7 cellular contexts compared by ENCODE assay signal in genomic region chr16:77807-78443, GRCh38. TPM values are rescaled to one million over a fixed set of nuclear protein-coding genes. Genes with fewer than 3 reads are reported as not detected.
DNase-seq lines count a peak whose midpoint lies in the region; ATAC-seq and TF ChIP-seq lines count a peak whose summit lies in the region.

A gene with protein sequence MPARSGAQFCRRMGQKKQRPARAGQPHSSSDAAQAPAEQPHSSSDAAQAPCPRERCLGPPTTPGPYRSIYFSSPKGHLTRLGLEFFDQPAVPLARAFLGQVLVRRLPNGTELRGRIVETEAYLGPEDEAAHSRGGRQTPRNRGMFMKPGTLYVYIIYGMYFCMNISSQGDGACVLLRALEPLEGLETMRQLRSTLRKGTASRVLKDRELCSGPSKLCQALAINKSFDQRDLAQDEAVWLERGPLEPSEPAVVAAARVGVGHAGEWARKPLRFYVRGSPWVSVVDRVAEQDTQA (plus strand): TSS chr16:78225. CDS start chr16:78310, 85 bp downstream.

- DNase-seq in GM13977 (ENCODE audit: low spot score) (peak; percentile 100), NCI-H2029 treated with DMSO at 0.1 percent for 48 hours (lab: John Stamatoyannopoulos, UW) (peak; percentile 21), mammary epithelial cell (peak; percentile 51), immature natural killer cell (peak; percentile 82 to 86 (median 85)), spleen (peak; percentile 96)

- no peaks in the 10 kb centered on the region for H3K9me3 Mint-ChIP-seq in immature natural killer cell

- H3K27me3 ChIP-seq in mammary epithelial cell (ENCODE audit: insufficient read depth, low read length) = no peaks in the 10 kb centered on the region
- peaks cover 0 to 15% (median 6%) of the 10 kb centered on the region in 7 donors for H3K27me3 ChIP-seq in spleen (replicated peaks in 1 of 7)

- H3K9ac ChIP-seq in mammary epithelial cell (ENCODE audit: insufficient read depth, low read length) = peak within 1 kb of the TSS; percentile 72

- H3K4me2 ChIP-seq in mammary epithelial cell (ENCODE audit: insufficient read depth, low read depth, low read length) = peak within 1 kb of the TSS; percentile 99

- in situ Hi-C loops in GM13977 (cut with MboI; ENCODE audit: low pct_unique_long_range_greater_than_20kb, low sequenced_read_pairs, unreplicated experiment) = no loop called here
- in situ Hi-C loops in mammary epithelial cell (cut with MboI; ENCODE audit: low sequenced_read_pairs in 2 of 2) = no loop called here

- WGBS in mammary epithelial cell (ENCODE audit: low coverage, missing lambda C conversion rate) = 3% methylated on average over 18 of the region's 83 CpGs
- WGBS in spleen, 5 donors = 0 to 1% (median 0%) methylated on average over 31 to 83 of the region's 83 CpGs

- H3K27ac Mint-ChIP-seq in immature natural killer cell = peak within 1 kb of the TSS; percentile 81 to 93 (median 86)

- peaks cover 38 to 44% of the 10 kb centered on the region in 2 donors for H3K4me1 Mint-ChIP-seq in immature natural killer cell

- peak in 1 of 3 donors; percentile 19 for TF ChIP-seq POLR2A in spleen (IDR thresholded peaks at IDR 0.05)

- H3K27ac ChIP-seq in mammary epithelial cell (ENCODE audit: insufficient read depth, low read depth, low read length) (peak within 1 kb of the TSS; percentile 61), spleen (peak within 1 kb of the TSS; percentile 79 to 95 (median 93))

- TF ChIP-seq CTCF in GM13977 (IDR thresholded peaks at IDR 0.05; ENCODE audit: extremely low read depth, insufficient read depth, missing control alignments) = no peak
- no peak for TF ChIP-seq CTCF in WI38 (IDR thresholded peaks at IDR 0.05; ENCODE audit: low read depth, low read length)
- TF ChIP-seq CTCF in mammary epithelial cell (conservative IDR thresholded peaks at IDR 0.05 in 1 of 2, IDR thresholded peaks at IDR 0.05 in 1 of 2; ENCODE audit: extremely low read depth in 1 of 2, insufficient read depth in 1 of 2, low read depth in 1 of 2, low read length in 2 of 2) = no peak
- TF ChIP-seq CTCF in spleen (IDR thresholded peaks at IDR 0.05 in 8 of 11, conservative IDR thresholded peaks at IDR 0.05 in 3 of 11) = peak in 1 of 11 experiments; percentile 24

- CTCF ChIA-PET in mammary epithelial cell (lab: Charles Lee; ENCODE audit: low non-redundant PET) = interaction anchor here (0.5 kb wide), 1 partner anchor 157 kb away, joined by 3 read pairs; no protein-coding TSS in a partner anchor

- dilution Hi-C loops in mammary epithelial cell (cut with HindIII; ENCODE audit: low sequenced_read_pairs) = no loop called here

- peaks cover 5% of the 10 kb centered on the region for H3K36me3 ChIP-seq in mammary epithelial cell (ENCODE audit: insufficient read depth, low read length)
- H3K36me3 ChIP-seq in spleen = peaks cover 0 to 31% (median 7%) of the 10 kb centered on the region in 6 donors

- no peaks in the 10 kb centered on the region for H4K20me1 ChIP-seq in mammary epithelial cell (ENCODE audit: insufficient read depth, low read length)

- ATAC-seq in HG02678 (IDR thresholded peaks at IDR 0.05; ENCODE audit: unreplicated experiment) = peak; percentile 77

- H3K27me3 Mint-ChIP-seq in immature natural killer cell (ENCODE audit: low read depth in 3 of 3) = peaks cover 2 to 18% (median 9%) of the 10 kb centered on the region in 3 donors

- peaks cover 13% of the 10 kb centered on the region for H3K79me2 ChIP-seq in mammary epithelial cell (ENCODE audit: insufficient read depth, low read length)

- no TSS peak for BruUV-seq in mammary epithelial cell (replicated peaks; lab: Mats Ljungman, UMichigan)

- H3K4me1 ChIP-seq in mammary epithelial cell (ENCODE audit: insufficient read depth, low read length) (peaks cover 32% of the 10 kb centered on the region), spleen (peaks cover 20 to 78% (median 53%) of the 10 kb centered on the region in 6 donors)

- peak within 1 kb of the TSS; percentile 83 for H2AFZ ChIP-seq in mammary epithelial cell (ENCODE audit: low read depth, low read length)

- H3K9me3 ChIP-seq in mammary epithelial cell (replicated peaks; ENCODE audit: insufficient read depth, low read length) (no peaks in the 10 kb centered on the region), spleen (no peaks in the 10 kb centered on the region)

- intact Hi-C loops in mammary epithelial cell (cut with micrococcal nuclease) (no loop called here), spleen (cut with DNase I; ENCODE audit: low total_unique reads) (no loop called here)

- H3K4me3 ChIP-seq in WI38 (ENCODE audit: low read depth, low read length) (peak within 1 kb of the TSS; percentile 73), mammary epithelial cell (replicated peaks in 1 of 3; ENCODE audit: insufficient read depth in 1 of 3, low read depth in 2 of 3, low read length in 3 of 3) (peak within 1 kb of the TSS; percentile 61 to 83 (median 71)), spleen (peak within 1 kb of the TSS; percentile 69 to 98 (median 86))

- H3K4me3 Mint-ChIP-seq in immature natural killer cell = peak within 1 kb of the TSS; percentile 87 to 91 (median 89)

- H3K36me3 Mint-ChIP-seq in immature natural killer cell = peaks cover 0 to 2% (median 0%) of the 10 kb centered on the region in 3 donors

RNA-seq across cellular contexts. Expression of the gene that starts here (rescaled TPM):
- total RNA-seq in mammary epithelial cell = 10 to 100 TPM; 50.7 to 70.5 TPM
- 50.9 TPM for polyA plus RNA-seq in mammary epithelial cell
- polyA minus RNA-seq in mammary epithelial cell = 8.3 TPM
- 100 to 1,000 TPM in 2 of 3 donors, 10 to 100 TPM in 1; 96.0 to 134 (median 106) TPM for polyA plus RNA-seq in immature natural killer cell
- 10 to 100 TPM; 34.8 to 82.4 (median 50.0) TPM for total RNA-seq in spleen
- 100 to 1,000 TPM; 115 to 122 (median 121) TPM for polyA plus RNA-seq in spleen

Comparison
In these comparisons a context has a peak if more than half of its experiments do, and no peak if none do; other contexts are left out.
1. Peak in every context shown above with its lines: DNase-seq, ATAC-seq, H3K4me3 ChIP-seq and H3K27ac ChIP-seq.
2. DNase-seq: peak in every context shown above with its lines; median percentile 100 in GM13977; 96 in spleen; 85 in immature natural killer cell; 51 in mammary epithelial cell; 21 in NCI-H2029 treated with DMSO at 0.1 percent for 48 hours.